ENCODE assay signal across 1 cellular context in the genomic region with DNA sequence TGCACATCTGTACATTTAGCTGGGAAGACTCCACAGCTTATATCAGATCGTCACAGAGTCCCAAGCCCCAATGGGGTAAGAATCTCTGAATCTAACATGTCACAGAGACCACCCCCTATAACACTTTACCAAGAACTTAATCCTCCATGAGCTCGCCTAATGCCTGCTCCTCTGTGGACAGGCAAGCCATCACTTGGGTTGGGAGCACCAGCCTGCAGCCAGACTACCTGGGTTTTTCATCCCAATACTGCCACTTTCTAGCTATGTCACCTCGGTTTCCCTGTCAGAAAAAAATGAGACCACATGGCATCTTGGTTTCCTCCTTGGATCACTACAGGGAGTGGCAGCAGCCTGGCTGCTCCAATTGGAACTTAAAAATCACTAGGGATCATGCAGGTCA.
TF ChIP-seq lines count a peak whose summit lies in the region.

No MANE protein-coding gene starts in this region.

TF ChIP-seq in HCT116, 20 proteins besides CTCF, POLR2A, EP300 and RAD21 (continued from another document):
- TF ChIP-seq, protein P1, sequence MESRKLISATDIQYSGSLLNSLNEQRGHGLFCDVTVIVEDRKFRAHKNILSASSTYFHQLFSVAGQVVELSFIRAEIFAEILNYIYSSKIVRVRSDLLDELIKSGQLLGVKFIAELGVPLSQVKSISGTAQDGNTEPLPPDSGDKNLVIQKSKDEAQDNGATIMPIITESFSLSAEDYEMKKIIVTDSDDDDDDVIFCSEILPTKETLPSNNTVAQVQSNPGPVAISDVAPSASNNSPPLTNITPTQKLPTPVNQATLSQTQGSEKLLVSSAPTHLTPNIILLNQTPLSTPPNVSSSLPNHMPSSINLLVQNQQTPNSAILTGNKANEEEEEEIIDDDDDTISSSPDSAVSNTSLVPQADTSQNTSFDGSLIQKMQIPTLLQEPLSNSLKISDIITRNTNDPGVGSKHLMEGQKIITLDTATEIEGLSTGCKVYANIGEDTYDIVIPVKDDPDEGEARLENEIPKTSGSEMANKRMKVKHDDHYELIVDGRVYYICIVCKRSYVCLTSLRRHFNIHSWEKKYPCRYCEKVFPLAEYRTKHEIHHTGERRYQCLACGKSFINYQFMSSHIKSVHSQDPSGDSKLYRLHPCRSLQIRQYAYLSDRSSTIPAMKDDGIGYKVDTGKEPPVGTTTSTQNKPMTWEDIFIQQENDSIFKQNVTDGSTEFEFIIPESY (IDR thresholded peaks at IDR 0.05; ENCODE audit: extremely low read depth, insufficient replicate concordance, low read length) = no peak
- TF ChIP-seq JUND (IDR thresholded peaks at IDR 0.05) (no peak), ELF1 (IDR thresholded peaks at IDR 0.05; ENCODE audit: borderline replicate concordance, low read depth) (no peak), SIN3A (IDR thresholded peaks at IDR 0.05; ENCODE audit: low read depth) (no peak)
